11 cellular contexts compared by ENCODE assay signal in the genomic region with DNA sequence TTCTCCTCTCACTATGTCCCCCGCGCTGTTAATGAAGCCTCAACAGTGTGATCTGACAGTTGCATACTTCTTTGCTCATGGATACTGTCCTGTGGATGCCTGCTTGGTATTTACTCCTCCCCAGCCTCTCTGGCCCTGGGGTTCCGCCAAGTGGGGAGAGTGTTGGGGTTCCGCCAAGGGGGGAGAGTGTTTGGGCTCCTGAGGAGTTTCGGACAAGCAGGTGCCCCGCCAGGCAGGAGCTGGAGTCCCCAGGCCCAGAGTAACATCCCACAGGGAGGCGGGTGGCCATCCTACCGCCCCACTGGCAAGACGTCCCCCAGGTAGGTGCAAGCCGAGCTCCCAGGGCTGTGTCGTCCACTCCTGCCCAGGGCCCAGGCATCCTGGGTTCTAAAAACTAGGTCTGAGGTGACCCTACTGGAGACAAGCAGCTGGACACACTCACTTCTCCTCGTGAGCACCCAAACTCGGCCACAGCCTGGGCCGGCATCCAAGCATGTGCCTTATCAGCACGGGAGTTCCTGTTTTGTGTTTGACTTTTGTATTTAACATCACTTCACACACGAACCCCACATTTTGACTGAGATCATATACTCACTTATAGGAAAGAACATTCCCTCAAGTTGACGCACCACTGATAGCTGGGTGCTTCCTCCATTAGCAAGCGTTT. TPM values are rescaled to one million over a fixed set of nuclear protein-coding genes. Genes with fewer than 3 reads are reported as not detected.
DNase-seq lines count a peak whose midpoint lies in the region; FAIRE-seq and TF ChIP-seq lines count a peak whose summit lies in the region.
"Had no signal": no experiment of that assay in that cellular context is flagged by ENCODE, and none has a peak within 500 bp of the region (broad histone marks: within the 10 kb centered on the region; RNA-seq: fewer than 3 reads in every experiment).

No MANE protein-coding gene starts in this region.

- no peaks in the 10 kb centered on the region for H3K9me1 ChIP-seq in endothelial cell of umbilical vein (replicated peaks; ENCODE audit: control insufficient read depth, extremely low read depth, insufficient read depth, low read length)

- CTCF ChIA-PET in endothelial cell of umbilical vein (lab: Charles Lee): interaction anchor here (0.5 to 1.6 kb wide), 7 partner anchors 12 to 618 kb away, joined by 3 to 11 read pairs (median 4); no protein-coding TSS in a partner anchor

- H2BK120ac ChIP-seq in neuronal stem cell (ENCODE audit: low read depth, low read length): no peak overlapping the region

- peak overlapping the region; percentile 9 for H3K18ac ChIP-seq in neuronal stem cell (ENCODE audit: low read length)

- no peak overlapping the region for H2AK5ac ChIP-seq in neuronal stem cell (ENCODE audit: low read depth, low read length)

- POLR2A ChIA-PET in endothelial cell of umbilical vein (lab: Charles Lee): no interaction called here

- H3K4me1 ChIP-seq in endothelial cell of umbilical vein (ENCODE audit: control insufficient read depth, extremely low read depth, insufficient read depth, low read length): peaks cover 14% of the 10 kb centered on the region
- peaks cover 0 to 8% of the 10 kb centered on the region in 2 donors for H3K4me1 ChIP-seq in neuronal stem cell (ENCODE audit: control insufficient read depth in 2 of 2, insufficient read depth in 1 of 2, low read depth in 1 of 2, low read length in 2 of 2)
- no peaks in the 10 kb centered on the region for H3K4me1 ChIP-seq in small intestine (ENCODE audit: control insufficient read depth in 2 of 2, insufficient read depth in 1 of 2, low read depth in 1 of 2, low read length in 1 of 2)

- H3K4ac ChIP-seq in neuronal stem cell (ENCODE audit: low read length): no peak overlapping the region

- no peaks in the 10 kb centered on the region for H3K36me3 ChIP-seq in endothelial cell of umbilical vein (ENCODE audit: control insufficient read depth in 2 of 2, extremely low read depth in 1 of 2, insufficient read depth in 2 of 2, low read length in 2 of 2)
- no peaks in the 10 kb centered on the region for H3K36me3 ChIP-seq in neuronal stem cell (replicated peaks in 1 of 2; ENCODE audit: control insufficient read depth in 2 of 2, insufficient read depth in 2 of 2, low read length in 2 of 2)
- H3K36me3 ChIP-seq in small intestine (ENCODE audit: control insufficient read depth in 2 of 2, insufficient read depth in 2 of 2, low read length in 2 of 2): no peaks in the 10 kb centered on the region

- H4K20me1 ChIP-seq in endothelial cell of umbilical vein (replicated peaks; ENCODE audit: control insufficient read depth, extremely low read depth, insufficient read depth, low read length): no peaks in the 10 kb centered on the region

- H2BK5ac ChIP-seq in neuronal stem cell (ENCODE audit: low read length): no peak overlapping the region

- DNase-seq in CMK (ENCODE audit: low read depth) (peak; percentile 12), RPMI7951 (ENCODE audit: low read depth) (peak; percentile 78), endothelial cell of umbilical vein (ENCODE audit: low read depth, low spot score) (peak; percentile 85), neuronal stem cell (ENCODE audit: low spot score) (no peak), NCI-H82 (lab: John Stamatoyannopoulos, UW) (no peak), small intestine (no peak), kidney glomerular epithelial cell (lab: John Stamatoyannopoulos, UW) (no peak), NCI-H345 treated with DMSO at 0.1 percent for 48 hours (lab: John Stamatoyannopoulos, UW; ENCODE audit: unreplicated experiment) (no peak)
- DNase-seq: DMS53; effector CD4-positive, alpha-beta T cell; mammary epithelial cell had no signal

- intact Hi-C loops in endothelial cell of umbilical vein (cut with micrococcal nuclease): loop anchor here (1.0 kb wide), 1 partner anchor 33 kb away; no protein-coding TSS in a partner anchor

- H3K79me2 ChIP-seq in endothelial cell of umbilical vein (ENCODE audit: control insufficient read depth, insufficient read depth, low read length): no peaks in the 10 kb centered on the region

- H4K91ac ChIP-seq in neuronal stem cell (ENCODE audit: low read depth, low read length, poor library complexity): no peak overlapping the region

- TF ChIP-seq CTCF in endothelial cell of umbilical vein (IDR thresholded peaks at IDR 0.05; ENCODE audit: extremely low read depth in 1 of 2, insufficient read depth in 1 of 2, low read depth in 1 of 2, low read length in 2 of 2): no peak

- no peak overlapping the region for H3K14ac ChIP-seq in neuronal stem cell (ENCODE audit: low read length)

- no peak overlapping the region for H3K23ac ChIP-seq in neuronal stem cell (ENCODE audit: low read depth, low read length, poor library complexity)

- H3K79me1 ChIP-seq in neuronal stem cell (ENCODE audit: low read depth, low read length): peaks cover 1% of the 10 kb centered on the region

- H2AFZ ChIP-seq in endothelial cell of umbilical vein (ENCODE audit: low read depth, low read length) (peak overlapping the region; percentile 23), neuronal stem cell (ENCODE audit: low read length) (no peak overlapping the region)

- H2BK12ac ChIP-seq in neuronal stem cell (ENCODE audit: low read length): peak overlapping the region; percentile 36

- peaks cover 0 to 2% of the 10 kb centered on the region in 2 experiments for H3K27me3 ChIP-seq in endothelial cell of umbilical vein (ENCODE audit: control insufficient read depth in 2 of 2, insufficient read depth in 2 of 2, low read length in 2 of 2)
- peaks cover 0 to 55% (median 4%) of the 10 kb centered on the region in 3 experiments for H3K27me3 ChIP-seq in neuronal stem cell (ENCODE audit: control insufficient read depth in 3 of 3, insufficient read depth in 3 of 3, low read depth in 1 of 3, low read length in 3 of 3)
- H3K27me3 ChIP-seq in small intestine (ENCODE audit: control insufficient read depth in 2 of 2, insufficient read depth in 2 of 2, low read length in 2 of 2): peaks cover 0 to 8% of the 10 kb centered on the region in 2 donors

- no peak overlapping the region for H2BK15ac ChIP-seq in neuronal stem cell (ENCODE audit: low read length)

- no peaks in the 10 kb centered on the region for H3K9me3 ChIP-seq in endothelial cell of umbilical vein (replicated peaks; ENCODE audit: control insufficient read depth, insufficient read depth, low read length)
- H3K9me3 ChIP-seq in neuronal stem cell (replicated peaks in 1 of 2; ENCODE audit: control insufficient read depth in 2 of 2, insufficient read depth in 1 of 2, low read depth in 1 of 2, low read length in 2 of 2): no peaks in the 10 kb centered on the region
- H3K9me3 ChIP-seq in small intestine (ENCODE audit: control insufficient read depth, low read depth): no peaks in the 10 kb centered on the region

- BruUV-seq in endothelial cell of umbilical vein (replicated peaks; lab: Mats Ljungman, UMichigan): no TSS peak

- peak overlapping the region; percentile 3 for H3K4me2 ChIP-seq in endothelial cell of umbilical vein (ENCODE audit: insufficient read depth, low read length)
- no peak overlapping the region for H3K4me2 ChIP-seq in neuronal stem cell (ENCODE audit: insufficient read depth, low read length, poor library complexity, severe bottlenecking)

- no peak for TF ChIP-seq POLR2A in endothelial cell of umbilical vein (IDR thresholded peaks at IDR 0.05; ENCODE audit: low read depth, low read length)

- H3K9ac ChIP-seq in endothelial cell of umbilical vein (replicated peaks; ENCODE audit: extremely low read depth, insufficient read depth, low read length) (no peak overlapping the region), neuronal stem cell (ENCODE audit: low read depth, low read length, poor library complexity) (no peak overlapping the region)

- dilution Hi-C loops in endothelial cell of umbilical vein (cut with MboI; ENCODE audit: extremely low pct_ligation_motif_present, low sequenced_read_pairs): no loop called here

- no peak overlapping the region for H4K8ac ChIP-seq in neuronal stem cell (ENCODE audit: low read depth, low read length)

- peak; percentile 90 for FAIRE-seq in endothelial cell of umbilical vein (lab: Jason Lieb, UNC)
- no peak for FAIRE-seq in small intestine (lab: Jason Lieb, UNC)

- peak overlapping the region; percentile 33 for H3K27ac ChIP-seq in endothelial cell of umbilical vein (ENCODE audit: insufficient read depth, low read depth, low read length)
- no peak overlapping the region for H3K27ac ChIP-seq in neuronal stem cell (replicated peaks; ENCODE audit: low read length)
- H3K27ac ChIP-seq in small intestine (ENCODE audit: low read depth in 1 of 2, low read length in 1 of 2): no peak overlapping the region

- no CpG with 5 or more reads among the region's 18 CpGs for WGBS in neuronal stem cell (ENCODE audit: extremely low coverage in 2 of 2, insufficient read length in 2 of 2, insufficient replicate concordance in 1 of 2), 2 donors
- 59 to 66% (median 60%) methylated on average over 16 to 18 of the region's 18 CpGs for WGBS in small intestine, 3 donors

- H3K4me3 ChIP-seq in endothelial cell of umbilical vein (replicated peaks in 1 of 3; ENCODE audit: insufficient read depth in 1 of 3, low read depth in 1 of 3, low read length in 3 of 3) (no peak overlapping the region), neuronal stem cell (ENCODE audit: low read length in 2 of 2) (no peak overlapping the region), small intestine (ENCODE audit: low read depth in 1 of 2, low read length in 2 of 2) (no peak overlapping the region)

TF ChIP-seq in endothelial cell of umbilical vein, 7 proteins besides CTCF, POLR2A, EP300 and RAD21 (continues in another document):
- no peak for TF ChIP-seq EZH2 (IDR thresholded peaks at IDR 0.05; ENCODE audit: borderline replicate concordance, low read depth, low read length, severe bottlenecking)
- peak; percentile 52 for TF ChIP-seq POLR2AphosphoS5 (IDR thresholded peaks at IDR 0.05; ENCODE audit: insufficient read depth, low read depth, low read length)
- TF ChIP-seq MYC (IDR thresholded peaks at IDR 0.05; ENCODE audit: low read depth, low read length): peak; percentile 54
- peak; percentile 33 for TF ChIP-seq JUN (IDR thresholded peaks at IDR 0.05; ENCODE audit: borderline replicate concordance, insufficient read depth, insufficient read length, low read depth)

RNA-seq across cellular contexts. Expression of gene CAMK2B, which starts 34.2 kb away (rescaled TPM):
- total RNA-seq in RPMI7951 (2014; rRNA removed; shearing (Covaris generic)): 10.9 and 19.6 TPM in 2 replicates
- 1.4 and 1.6 TPM in 2 replicates for total RNA-seq in endothelial cell of umbilical vein
- polyA plus RNA-seq in endothelial cell of umbilical vein: 0.57 and 0.72 TPM in 2 replicates
- polyA plus RNA-seq in endothelial cell of umbilical vein (2011; cell fraction: cytosol; rRNA removed): 0.36 and 0.47 TPM in 2 replicates
- 1.1 and 2.9 TPM in 2 replicates for polyA plus RNA-seq in endothelial cell of umbilical vein (2011; cell fraction: nucleus; rRNA removed)
- polyA plus RNA-seq in endothelial cell of umbilical vein (2012): 0.43 and 0.52 TPM in 2 replicates
- 0.68 and 0.76 TPM in 2 replicates for polyA minus RNA-seq in endothelial cell of umbilical vein
- polyA minus RNA-seq in endothelial cell of umbilical vein (2011; cell fraction: cytosol; rRNA and poly(A)+ RNA removed): not detected
- polyA minus RNA-seq in endothelial cell of umbilical vein (2011; cell fraction: nucleus; rRNA and poly(A)+ RNA removed): 1.1 and 2.7 TPM in 2 replicates
- polyA plus RNA-seq in neuronal stem cell (2013, experiment 1 of 2): 0.79 TPM
- polyA plus RNA-seq in neuronal stem cell (2013, experiment 2 of 2): 0.65 TPM
- polyA plus RNA-seq in small intestine: 1 to 10 TPM; 1.3 to 1.8 (median 1.6) TPM

Comparison
In these comparisons a context has a peak if more than half of its experiments do, and no peak if none do; other contexts are left out.
1. DNase-seq: peak in CMK (single experiment), RPMI7951 (single experiment) and endothelial cell of umbilical vein (single experiment); none in neuronal stem cell (single experiment), NCI-H82 (single experiment), small intestine (single experiment), kidney glomerular epithelial cell (single experiment) and NCI-H345 treated with DMSO at 0.1 percent for 48 hours (single experiment).